In genomic region chr16:66706506-66706880, GRCh38 we compare ENCODE assay signal across 2 cellular contexts.
TF ChIP-seq lines count a peak whose summit lies in the region.

No MANE protein-coding gene starts in this region.

TF ChIP-seq in IMR-90, 13 proteins besides CTCF, POLR2A, EP300 and RAD21:
- TF ChIP-seq FOS (IDR thresholded peaks at IDR 0.05; ENCODE audit: low read depth, low read length) (no peak), RCOR1 (IDR thresholded peaks at IDR 0.05; ENCODE audit: insufficient replicate concordance, low read length) (no peak), MAFK (IDR thresholded peaks at IDR 0.05; ENCODE audit: low read depth, low read length) (no peak), CHD1 (IDR thresholded peaks at IDR 0.05; ENCODE audit: low read depth, low read length) (no peak), MXI1 (IDR thresholded peaks at IDR 0.05; ENCODE audit: borderline replicate concordance, low read depth, low read length) (no peak), BHLHE40 (IDR thresholded peaks at IDR 0.05; ENCODE audit: low read depth, low read length) (no peak), NFE2L2 (IDR thresholded peaks at IDR 0.05; ENCODE audit: low read depth, low read length) (no peak), SMC3 (IDR thresholded peaks at IDR 0.05; ENCODE audit: low read depth, low read length) (no peak), MAZ (IDR thresholded peaks at IDR 0.05; ENCODE audit: borderline replicate concordance, low read depth, low read length) (no peak), RFX5 (IDR thresholded peaks at IDR 0.05; ENCODE audit: low read depth, low read length) (no peak), CEBPB (IDR thresholded peaks at IDR 0.05; ENCODE audit: low read depth, low read length) (no peak)
- TF ChIP-seq, protein P1, sequence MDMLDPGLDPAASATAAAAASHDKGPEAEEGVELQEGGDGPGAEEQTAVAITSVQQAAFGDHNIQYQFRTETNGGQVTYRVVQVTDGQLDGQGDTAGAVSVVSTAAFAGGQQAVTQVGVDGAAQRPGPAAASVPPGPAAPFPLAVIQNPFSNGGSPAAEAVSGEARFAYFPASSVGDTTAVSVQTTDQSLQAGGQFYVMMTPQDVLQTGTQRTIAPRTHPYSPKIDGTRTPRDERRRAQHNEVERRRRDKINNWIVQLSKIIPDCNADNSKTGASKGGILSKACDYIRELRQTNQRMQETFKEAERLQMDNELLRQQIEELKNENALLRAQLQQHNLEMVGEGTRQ (IDR thresholded peaks at IDR 0.05; ENCODE audit: low read depth, low read length) = no peak
- TF ChIP-seq, protein P2, sequence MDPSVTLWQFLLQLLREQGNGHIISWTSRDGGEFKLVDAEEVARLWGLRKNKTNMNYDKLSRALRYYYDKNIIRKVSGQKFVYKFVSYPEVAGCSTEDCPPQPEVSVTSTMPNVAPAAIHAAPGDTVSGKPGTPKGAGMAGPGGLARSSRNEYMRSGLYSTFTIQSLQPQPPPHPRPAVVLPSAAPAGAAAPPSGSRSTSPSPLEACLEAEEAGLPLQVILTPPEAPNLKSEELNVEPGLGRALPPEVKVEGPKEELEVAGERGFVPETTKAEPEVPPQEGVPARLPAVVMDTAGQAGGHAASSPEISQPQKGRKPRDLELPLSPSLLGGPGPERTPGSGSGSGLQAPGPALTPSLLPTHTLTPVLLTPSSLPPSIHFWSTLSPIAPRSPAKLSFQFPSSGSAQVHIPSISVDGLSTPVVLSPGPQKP (IDR thresholded peaks at IDR 0.05; ENCODE audit: borderline replicate concordance, low read depth, low read length) = no peak

TF ChIP-seq in HepG2, 621 proteins besides CTCF, POLR2A, EP300 and RAD21:
- TF ChIP-seq, protein P3, sequence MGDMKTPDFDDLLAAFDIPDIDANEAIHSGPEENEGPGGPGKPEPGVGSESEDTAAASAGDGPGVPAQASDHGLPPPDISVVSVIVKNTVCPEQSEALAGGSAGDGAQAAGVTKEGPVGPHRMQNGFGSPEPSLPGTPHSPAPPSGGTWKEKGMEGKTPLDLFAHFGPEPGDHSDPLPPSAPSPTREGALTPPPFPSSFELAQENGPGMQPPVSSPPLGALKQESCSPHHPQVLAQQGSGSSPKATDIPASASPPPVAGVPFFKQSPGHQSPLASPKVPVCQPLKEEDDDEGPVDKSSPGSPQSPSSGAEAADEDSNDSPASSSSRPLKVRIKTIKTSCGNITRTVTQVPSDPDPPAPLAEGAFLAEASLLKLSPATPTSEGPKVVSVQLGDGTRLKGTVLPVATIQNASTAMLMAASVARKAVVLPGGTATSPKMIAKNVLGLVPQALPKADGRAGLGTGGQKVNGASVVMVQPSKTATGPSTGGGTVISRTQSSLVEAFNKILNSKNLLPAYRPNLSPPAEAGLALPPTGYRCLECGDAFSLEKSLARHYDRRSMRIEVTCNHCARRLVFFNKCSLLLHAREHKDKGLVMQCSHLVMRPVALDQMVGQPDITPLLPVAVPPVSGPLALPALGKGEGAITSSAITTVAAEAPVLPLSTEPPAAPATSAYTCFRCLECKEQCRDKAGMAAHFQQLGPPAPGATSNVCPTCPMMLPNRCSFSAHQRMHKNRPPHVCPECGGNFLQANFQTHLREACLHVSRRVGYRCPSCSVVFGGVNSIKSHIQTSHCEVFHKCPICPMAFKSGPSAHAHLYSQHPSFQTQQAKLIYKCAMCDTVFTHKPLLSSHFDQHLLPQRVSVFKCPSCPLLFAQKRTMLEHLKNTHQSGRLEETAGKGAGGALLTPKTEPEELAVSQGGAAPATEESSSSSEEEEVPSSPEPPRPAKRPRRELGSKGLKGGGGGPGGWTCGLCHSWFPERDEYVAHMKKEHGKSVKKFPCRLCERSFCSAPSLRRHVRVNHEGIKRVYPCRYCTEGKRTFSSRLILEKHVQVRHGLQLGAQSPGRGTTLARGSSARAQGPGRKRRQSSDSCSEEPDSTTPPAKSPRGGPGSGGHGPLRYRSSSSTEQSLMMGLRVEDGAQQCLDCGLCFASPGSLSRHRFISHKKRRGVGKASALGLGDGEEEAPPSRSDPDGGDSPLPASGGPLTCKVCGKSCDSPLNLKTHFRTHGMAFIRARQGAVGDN (CRISPR knock-in tag; IDR thresholded peaks at IDR 0.05) = peak; percentile 13; the same call in 1 of the 2 replicates
- TF ChIP-seq THAP11 (CRISPR knock-in tag; IDR thresholded peaks at IDR 0.05) (no peak), NAIF1 (CRISPR knock-in tag; IDR thresholded peaks at IDR 0.05; ENCODE audit: borderline replicate concordance) (no peak), CBX1 (IDR thresholded peaks at IDR 0.05; ENCODE audit: low read depth) (no peak)
